In genomic region chr4:8201341-8201781, GRCh38 we compare ENCODE assay signal across 8 cellular contexts. TPM values are rescaled to one million over a fixed set of nuclear protein-coding genes. Genes with fewer than 3 reads are reported as not detected.
DNase-seq lines count a peak whose midpoint lies in the region; ATAC-seq and TF ChIP-seq lines count a peak whose summit lies in the region.

No MANE protein-coding gene starts in this region.

- H3K9ac ChIP-seq in DND-41 (ENCODE audit: low read depth, low read length) (peak overlapping the region; percentile 51), OCI-LY1 (ENCODE audit: low read length) (peak overlapping the region; percentile 72; the same call in 1 of the 2 replicates)

- H3K4me3 ChIP-seq in DND-41 (ENCODE audit: low read depth in 1 of 2, low read length in 2 of 2): peak overlapping the region in 1 of 2 experiments; percentile 54; a peak in 2 of 4 replicates
- H3K4me3 ChIP-seq in OCI-LY1 (ENCODE audit: low read depth, low read length, poor library complexity, severe bottlenecking): peak overlapping the region; percentile 66

- H2AFZ ChIP-seq in DND-41 (ENCODE audit: low read depth, low read length): no peak overlapping the region
- no peak overlapping the region for H2AFZ ChIP-seq in OCI-LY1 (ENCODE audit: low read length)

- H3K79me2 ChIP-seq in DND-41 (ENCODE audit: insufficient read depth, low read length) (peaks cover 19% of the 10 kb centered on the region), OCI-LY1 (ENCODE audit: insufficient read depth, low read length) (no peaks in the 10 kb centered on the region)

- CTCF ChIA-PET in Calu3 (lab: Charles Lee): interaction anchor here (0.6 kb wide), 1 partner anchor 522 kb away, joined by 3 read pairs; no protein-coding TSS in a partner anchor

- H3K27me3 ChIP-seq in DND-41 (ENCODE audit: insufficient read depth, low read length, poor library complexity) (no peaks in the 10 kb centered on the region), OCI-LY1 (ENCODE audit: insufficient read depth, low read length) (no peaks in the 10 kb centered on the region)

- no peak for TF ChIP-seq CTCF in DND-41 (IDR thresholded peaks at IDR 0.05; ENCODE audit: borderline replicate concordance, extremely low read depth, low read length, poor library complexity, severe bottlenecking)
- no peak for TF ChIP-seq CTCF in OCI-LY1 (IDR thresholded peaks at IDR 0.05; ENCODE audit: low read length)
- no peak for TF ChIP-seq CTCF in Calu3 (IDR thresholded peaks at IDR 0.05; ENCODE audit: unreplicated experiment)

- no peaks in the 10 kb centered on the region for H3F3A ChIP-seq in OCI-LY1 (ENCODE audit: insufficient read depth, low read length)

- no peaks in the 10 kb centered on the region for H3K9me3 ChIP-seq in DND-41 (ENCODE audit: insufficient read depth, low read length, severe bottlenecking)
- no peaks in the 10 kb centered on the region for H3K9me3 ChIP-seq in OCI-LY1 (ENCODE audit: low read length)

- peaks cover 17% of the 10 kb centered on the region for H3K36me3 Mint-ChIP-seq in Calu3 (ENCODE audit: insufficient read depth, unreplicated experiment)

- no peaks in the 10 kb centered on the region; the same call in 1 of the 2 replicates for H4K20me1 ChIP-seq in DND-41 (ENCODE audit: insufficient read depth, low read length)
- H4K20me1 ChIP-seq in OCI-LY1 (ENCODE audit: insufficient read depth, low read length): no peaks in the 10 kb centered on the region

- H3K4me2 ChIP-seq in DND-41 (ENCODE audit: insufficient read depth, low read length) (peak overlapping the region; percentile 61), OCI-LY1 (ENCODE audit: low read length) (peak overlapping the region; percentile 79)

- H3K27ac ChIP-seq in DND-41 (ENCODE audit: low read length): peak overlapping the region; percentile 87
- H3K27ac ChIP-seq in OCI-LY1 (ENCODE audit: low read depth, low read length, poor library complexity, severe bottlenecking): peak overlapping the region; percentile 83

- H3K36me3 ChIP-seq in DND-41 (ENCODE audit: insufficient read depth, low read length) (no peaks in the 10 kb centered on the region), OCI-LY1 (ENCODE audit: insufficient read depth, low read length) (no peaks in the 10 kb centered on the region)

- peak; percentile 76 for ATAC-seq in DND-41 (ENCODE audit: insufficient read depth, low read depth)
- ATAC-seq in GM21737 (IDR thresholded peaks at IDR 0.05; ENCODE audit: unreplicated experiment): peak; percentile 38
- no peak for ATAC-seq in GM21367 (IDR thresholded peaks at IDR 0.05; ENCODE audit: unreplicated experiment)

- H3K9me2 ChIP-seq in OCI-LY1 (ENCODE audit: low read depth, low read length): no peaks in the 10 kb centered on the region

- H3K4me1 ChIP-seq in DND-41 (ENCODE audit: insufficient read depth, low read length): peaks cover 83% of the 10 kb centered on the region
- H3K4me1 ChIP-seq in OCI-LY1 (ENCODE audit: insufficient read depth, low read length, severe bottlenecking): peaks cover 59% of the 10 kb centered on the region

- H3K27ac Mint-ChIP-seq in Calu3 (ENCODE audit: unreplicated experiment): no peak overlapping the region

- BruUV-seq in Calu3 (replicated peaks; lab: Mats Ljungman, UMichigan): no TSS peak

- DNase-seq in DND-41: peak; percentile 89
- peak; percentile 50 for DNase-seq in central memory CD4-positive, alpha-beta T cell
- DNase-seq in stimulated activated CD4-positive, alpha-beta T cell treated with anti-CD3 and anti-CD28 coated beads, Interleukin-1b, Interleukin-23, amount 100 ng/mL, for 4 hours (ENCODE audit: low read depth in 2 of 2): peak; percentile 22 to 44
- no peak for DNase-seq in SW480 (ENCODE audit: low spot score)
- DNase-seq in Calu3: no peak

- peaks cover 20% of the 10 kb centered on the region for H3K4me1 Mint-ChIP-seq in Calu3 (ENCODE audit: low read depth, unreplicated experiment)

- H3K9me3 Mint-ChIP-seq in Calu3 (ENCODE audit: low read depth, unreplicated experiment): no peaks in the 10 kb centered on the region

- H3K27me3 Mint-ChIP-seq in Calu3 (ENCODE audit: unreplicated experiment): no peaks in the 10 kb centered on the region

- no peak overlapping the region for H3K4me3 Mint-ChIP-seq in Calu3 (ENCODE audit: low read depth, unreplicated experiment)

- intact Hi-C loops in Calu3 (cut with micrococcal nuclease; ENCODE audit: unreplicated experiment): no loop called here

RNA-seq across cellular contexts. Expression of gene SH3TC1, which starts 2.3 kb away (rescaled TPM):
- 7.8 and 10.8 TPM in 2 replicates for total RNA-seq in Calu3 (2022)

RNA-seq across cellular contexts. Expression of gene ABLIM2, which starts 42.7 kb away (rescaled TPM):
- total RNA-seq in Calu3 (2022): 1.0 and 1.2 TPM in 2 replicates

Comparison
In these comparisons a context has a peak if more than half of its experiments do, and no peak if none do; other contexts are left out.
1. DNase-seq: peak in DND-41 (single experiment), central memory CD4-positive, alpha-beta T cell (single experiment) and stimulated activated CD4-positive, alpha-beta T cell treated with anti-CD3 and anti-CD28 coated beads, Interleukin-1b, Interleukin-23, amount 100 ng/mL, for 4 hours (2 of 2); none in SW480 (single experiment) and Calu3 (single experiment).